ENCODE assay signal across 18 cellular contexts in genomic region chr15:71323604-71324003, GRCh38.
A peak's percentile ranks its signal among the peaks of the same experiment; 100 is the strongest.
DNase-seq lines count a peak whose midpoint lies in the region; ATAC-seq and TF ChIP-seq lines count a peak whose summit lies in the region.
"Had no signal": no experiment of that assay in that cellular context is flagged by ENCODE, and none has a peak within 500 bp of the region (broad histone marks: within the 10 kb centered on the region; RNA-seq: fewer than 3 reads in every experiment).

No MANE protein-coding gene starts in this region.

- no peak for TF ChIP-seq POLR2A in IMR-90 (IDR thresholded peaks at IDR 0.05; ENCODE audit: low read depth, low read length)
- TF ChIP-seq POLR2A in vagina (IDR thresholded peaks at IDR 0.05), result no peak

- H3K23ac ChIP-seq in IMR-90 (ENCODE audit: low read depth, low read length) (peak overlapping the region; percentile 85), mesenchymal stem cell (ENCODE audit: low read length in 2 of 2) (no peak overlapping the region)

- H3K4me1 ChIP-seq in IMR-90 (ENCODE audit: control insufficient read depth, insufficient read depth, low read length), result peaks cover 24% of the 10 kb centered on the region
- peaks cover 55% of the 10 kb centered on the region for H3K4me1 ChIP-seq in SJSA1 (replicated peaks)
- no peaks in the 10 kb centered on the region for H3K4me1 ChIP-seq in mesenchymal stem cell (ENCODE audit: control insufficient read depth, insufficient read depth, low read depth, low read length)
- peaks cover 18% of the 10 kb centered on the region for H3K4me1 ChIP-seq in vagina

- H3K9me3 ChIP-seq in IMR-90 (ENCODE audit: control insufficient read depth, insufficient read depth, low read length) (no peaks in the 10 kb centered on the region), SJSA1 (replicated peaks) (no peaks in the 10 kb centered on the region), mesenchymal stem cell (ENCODE audit: control insufficient read depth, low read length) (no peaks in the 10 kb centered on the region), vagina (no peaks in the 10 kb centered on the region)

- H3K14ac ChIP-seq in IMR-90 (replicated peaks; ENCODE audit: low read depth, low read length) (peak overlapping the region; percentile 73), mesenchymal stem cell (ENCODE audit: low read length in 2 of 2) (no peak overlapping the region)

- POLR2A ChIA-PET in IMR-90 (lab: Charles Lee; ENCODE audit: unreplicated experiment), result interaction anchor here (0.6 kb wide), 1 partner anchor 28 kb away, joined by 5 read pairs; no protein-coding TSS in a partner anchor

- H2AFZ ChIP-seq in IMR-90 (replicated peaks; ENCODE audit: low read length, poor library complexity), result no peak overlapping the region
- H2AFZ ChIP-seq in mesenchymal stem cell (ENCODE audit: low read depth, low read length), result no peak overlapping the region
- H2AFZ ChIP-seq: GM23338 had no signal

- H2BK12ac ChIP-seq in mesenchymal stem cell (ENCODE audit: low read length in 2 of 2), result no peak overlapping the region

- H2BK15ac ChIP-seq in IMR-90 (ENCODE audit: low read depth, low read length) (peak overlapping the region; percentile 97), mesenchymal stem cell (ENCODE audit: low read depth, poor library complexity, severe bottlenecking) (no peak overlapping the region)

- no TSS peak for BruUV-seq in IMR-90 (replicated peaks; lab: Mats Ljungman, UMichigan)

- H2BK120ac ChIP-seq in IMR-90 (ENCODE audit: low read depth, low read length), result peak overlapping the region; percentile 99
- peak overlapping the region; percentile 21 for H2BK120ac ChIP-seq in mesenchymal stem cell (ENCODE audit: low read depth, low read length)

- H4K20me1 ChIP-seq in IMR-90 (ENCODE audit: insufficient read depth, low read length), result no peaks in the 10 kb centered on the region

- H3K18ac ChIP-seq in IMR-90 (ENCODE audit: low read depth, low read length) (peak overlapping the region; percentile 100), mesenchymal stem cell (ENCODE audit: low read depth in 1 of 2, low read length in 2 of 2) (no peak overlapping the region)

- H2BK20ac ChIP-seq in IMR-90 (ENCODE audit: low read depth, low read length), result peak overlapping the region; percentile 95

- H4K8ac ChIP-seq in IMR-90 (ENCODE audit: low read depth in 2 of 2, low read length in 2 of 2), result peak overlapping the region; percentile 88 to 92
- H4K8ac ChIP-seq in mesenchymal stem cell (ENCODE audit: low read length), result no peak overlapping the region

- in situ Hi-C loops in IMR-90 (cut with MboI; ENCODE audit: low sequenced_read_pairs), result no loop called here

- TF ChIP-seq RAD21 in IMR-90 (IDR thresholded peaks at IDR 0.05; ENCODE audit: low read length), result no peak

- H3K9ac ChIP-seq in IMR-90 (ENCODE audit: low read depth, low read length), result peak overlapping the region; percentile 70
- no peak overlapping the region for H3K9ac ChIP-seq in mesenchymal stem cell (ENCODE audit: low read length)

- ATAC-seq in IMR-90 (ENCODE audit: low read depth) (peak; percentile 65), HG03039 (IDR thresholded peaks at IDR 0.05; ENCODE audit: unreplicated experiment) (no peak)
- ATAC-seq: GM23338, HepG2 had no signal

- H3K27ac ChIP-seq in IMR-90 (ENCODE audit: insufficient read depth, low read length), result peak overlapping the region; percentile 97
- H3K27ac ChIP-seq in SJSA1, result peak overlapping the region; percentile 67
- H3K27ac ChIP-seq in mesenchymal stem cell (ENCODE audit: low read length, poor library complexity, severe bottlenecking), result no peak overlapping the region
- no peak overlapping the region for H3K27ac ChIP-seq in vagina
- H3K27ac ChIP-seq: C4-2B had no signal

- H3K4me2 ChIP-seq in IMR-90 (ENCODE audit: low read depth, low read length), result peak overlapping the region; percentile 53
- no peak overlapping the region for H3K4me2 ChIP-seq in mesenchymal stem cell (ENCODE audit: low read length, poor library complexity, severe bottlenecking)
- H3K4me2 ChIP-seq: GM23338 had no signal

- peak overlapping the region; percentile 84 for H3K56ac ChIP-seq in IMR-90 (ENCODE audit: extremely low read depth, insufficient read depth, low read length)

- no peak overlapping the region for H3K4me3 ChIP-seq in IMR-90 (ENCODE audit: insufficient read depth, low read depth, low read length)
- no peak overlapping the region for H3K4me3 ChIP-seq in SJSA1
- no peak overlapping the region for H3K4me3 ChIP-seq in choroid plexus epithelial cell (ENCODE audit: low read depth, low read length)
- H3K4me3 ChIP-seq in mesenchymal stem cell (ENCODE audit: insufficient read depth in 1 of 2, low read depth in 1 of 2, low read length in 2 of 2), result no peak overlapping the region
- no peak overlapping the region for H3K4me3 ChIP-seq in vagina
- H3K4me3 ChIP-seq: GM23338 had no signal

- no peak overlapping the region for H2AK9ac ChIP-seq in IMR-90 (replicated peaks; ENCODE audit: low read depth, low read length, poor library complexity)

- intact Hi-C loops in IMR-90 (cut with micrococcal nuclease), result loop anchor here (2.0 kb wide), 1 partner anchor 29 kb away; no protein-coding TSS in a partner anchor
- intact Hi-C loops in vagina (cut with DNase I), result no loop called here

- no peaks in the 10 kb centered on the region for H3K27me3 ChIP-seq in IMR-90 (ENCODE audit: control insufficient read depth, insufficient read depth, low read length)
- no peaks in the 10 kb centered on the region for H3K27me3 ChIP-seq in SJSA1 (replicated peaks)
- no peaks in the 10 kb centered on the region for H3K27me3 ChIP-seq in mesenchymal stem cell (ENCODE audit: control insufficient read depth in 1 of 2, insufficient read depth in 1 of 2, low read length in 2 of 2)
- H3K27me3 ChIP-seq in vagina, result no peaks in the 10 kb centered on the region

- TF ChIP-seq CTCF in IMR-90 (conservative IDR thresholded peaks at IDR 0.05; ENCODE audit: low read depth, low read length), result no peak
- TF ChIP-seq CTCF in choroid plexus epithelial cell (conservative IDR thresholded peaks at IDR 0.05; ENCODE audit: low read depth, low read length), result no peak
- TF ChIP-seq CTCF in vagina (IDR thresholded peaks at IDR 0.05), result no peak

- H3K79me1 ChIP-seq in IMR-90 (ENCODE audit: low read depth in 1 of 2, low read length in 2 of 2) (peaks cover 13 to 43% of the 10 kb centered on the region in 2 experiments; a peak in 3 of 4 replicates), mesenchymal stem cell (replicated peaks; ENCODE audit: low read length, poor library complexity, severe bottlenecking) (peaks cover 6% of the 10 kb centered on the region)

- peak overlapping the region; percentile 91 for H2AK5ac ChIP-seq in IMR-90 (ENCODE audit: low read depth, low read length)
- no peak overlapping the region for H2AK5ac ChIP-seq in mesenchymal stem cell (ENCODE audit: low read length, severe bottlenecking)

- peak overlapping the region; percentile 85 for H4K5ac ChIP-seq in IMR-90 (ENCODE audit: low read depth, low read length)

- DNase-seq in IMR-90 (peak; percentile 67), SJSA1 (ENCODE audit: low read depth in 1 of 2, low spot score in 2 of 2) (peak in 1 of 2 experiments; percentile 51), choroid plexus epithelial cell (ENCODE audit: low read depth) (peak; percentile 63), mesenchymal stem cell (peak; percentile 55), LoVo (ENCODE audit: low spot score) (no peak), vagina (ENCODE audit: extremely low spot score in 2 of 2) (no peak)
- DNase-seq in activated CD4-positive, alpha-beta T cell treated with anti-CD3 and anti-CD28 coated beads, Interleukin-2, amount 50 U/mL, for 4 hours, result no peak
- DNase-seq: ACHN; AML-193; CD4-positive, alpha-beta memory T cell; DMS153; DMS79; GDM1; HCEC 1CT had no signal

- H3K4ac ChIP-seq in IMR-90 (ENCODE audit: low read depth, low read length) (peak overlapping the region; percentile 96), mesenchymal stem cell (ENCODE audit: low read depth in 1 of 2, low read length in 2 of 2) (no peak overlapping the region)

- H4K91ac ChIP-seq in IMR-90 (ENCODE audit: insufficient read depth, low read depth, low read length), result peak overlapping the region; percentile 99
- H4K91ac ChIP-seq in mesenchymal stem cell (ENCODE audit: low read length), result no peak overlapping the region

- H3K9me1 ChIP-seq in IMR-90 (ENCODE audit: insufficient read depth, low read length), result peaks cover 16% of the 10 kb centered on the region

- dilution Hi-C loops in IMR-90 (cut with HindIII; ENCODE audit: low sequenced_read_pairs, unreplicated experiment), result no loop called here

- CTCF ChIA-PET in IMR-90 (lab: Yijun Ruan, JAX), result interaction anchor here (1.0 kb wide), 1 partner anchor 11 kb away, joined by 5 read pairs; no protein-coding TSS in a partner anchor

- H3K36me3 ChIP-seq in IMR-90 (ENCODE audit: control insufficient read depth, insufficient read depth, low read length) (no peaks in the 10 kb centered on the region), SJSA1 (no peaks in the 10 kb centered on the region), mesenchymal stem cell (ENCODE audit: control insufficient read depth in 1 of 2, insufficient read depth in 2 of 2, low read depth in 1 of 2, low read length in 2 of 2) (no peaks in the 10 kb centered on the region), vagina (no peaks in the 10 kb centered on the region)

- H2BK5ac ChIP-seq in IMR-90 (ENCODE audit: low read depth, low read length, poor library complexity, severe bottlenecking) (peak overlapping the region; percentile 97), mesenchymal stem cell (ENCODE audit: low read depth, low read length, poor library complexity, severe bottlenecking) (no peak overlapping the region)

- WGBS in IMR-90 (ENCODE audit: extremely low coverage in 2 of 2, insufficient read length in 1 of 2), 2 experiments, result 20% methylated on average over 1 of the region's 3 CpGs; no CpG with 5 or more reads in 1 of the 2 experiments
- WGBS in mesenchymal stem cell, result 57% methylated on average over 3 of the region's 3 CpGs

TF ChIP-seq in IMR-90, 13 proteins besides CTCF, POLR2A, EP300 and RAD21 (continues in another document):
- TF ChIP-seq BHLHE40 (IDR thresholded peaks at IDR 0.05; ENCODE audit: low read depth, low read length) (no peak), MAFK (IDR thresholded peaks at IDR 0.05; ENCODE audit: low read depth, low read length) (no peak), NFE2L2 (IDR thresholded peaks at IDR 0.05; ENCODE audit: low read depth, low read length) (no peak; the same call in 1 of the 2 replicates), ELK1 (IDR thresholded peaks at IDR 0.05; ENCODE audit: borderline replicate concordance, low read depth, low read length) (no peak), SMC3 (IDR thresholded peaks at IDR 0.05; ENCODE audit: low read depth, low read length) (no peak), CHD1 (IDR thresholded peaks at IDR 0.05; ENCODE audit: low read depth, low read length) (no peak)

Comparison
In these comparisons a context has a peak if more than half of its experiments do, and no peak if none do; other contexts are left out.
1. DNase-seq: peak in IMR-90 (single experiment), choroid plexus epithelial cell (single experiment) and mesenchymal stem cell (single experiment); none in LoVo (single experiment), vagina (0 of 2) and activated CD4-positive, alpha-beta T cell treated with anti-CD3 and anti-CD28 coated beads, Interleukin-2, amount 50 U/mL, for 4 hours (0 of 2).
2. H3K27ac ChIP-seq: peak in IMR-90 (single experiment) and SJSA1 (single experiment); none in mesenchymal stem cell (single experiment) and vagina (single experiment).